Comparison of ENCODE assay signal across 11 cellular contexts in the genomic region with DNA sequence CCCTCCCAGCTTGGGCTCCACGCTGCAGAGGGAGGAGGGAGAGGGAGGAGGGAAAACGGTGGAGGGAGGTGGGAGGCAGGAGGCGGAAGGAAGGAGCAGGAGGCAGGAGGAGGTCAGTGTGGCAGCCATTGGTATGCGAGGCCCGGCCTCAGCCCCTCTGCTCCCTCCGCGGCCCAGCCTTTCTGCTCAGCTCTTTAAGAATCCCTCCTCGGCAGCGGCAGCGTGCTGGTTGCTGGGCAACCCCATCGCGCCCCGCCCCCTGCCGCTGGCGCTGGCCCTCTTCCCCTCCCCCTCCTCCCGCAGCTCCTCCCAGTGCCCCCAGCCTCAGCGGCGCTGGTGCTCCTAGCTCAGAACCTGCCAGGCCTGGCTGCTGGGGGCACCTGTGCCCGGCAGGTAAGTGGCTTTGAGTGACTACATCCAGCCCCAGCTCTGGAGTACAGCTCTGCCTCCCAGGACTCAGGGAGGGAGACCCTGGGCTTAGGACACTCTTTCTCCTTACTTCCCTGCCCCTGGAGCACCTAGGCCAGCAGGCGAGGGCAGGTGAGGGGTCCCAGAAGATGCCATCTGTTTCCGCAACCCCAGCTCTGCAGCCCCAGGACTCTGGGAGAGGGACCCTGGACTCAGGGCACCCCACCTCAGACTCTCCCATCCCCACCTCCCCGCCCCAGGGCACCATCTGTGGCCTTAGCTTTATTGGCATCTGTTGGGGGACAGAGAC. TPM values are rescaled to one million over a fixed set of nuclear protein-coding genes. Genes with fewer than 3 reads are reported as not detected.
DNase-seq lines count a peak whose midpoint lies in the region; ATAC-seq and TF ChIP-seq lines count a peak whose summit lies in the region.
"Had no signal": no experiment of that assay in that cellular context is flagged by ENCODE, and none has a peak within 500 bp of the region (broad histone marks: within the 10 kb centered on the region; RNA-seq: fewer than 3 reads in every experiment).

No MANE protein-coding gene starts in this region.

- H3K27ac ChIP-seq in BLaER1 (peak overlapping the region; percentile 49; the same call in 1 of the 2 replicates), HEK293 (ENCODE audit: extremely low read depth, low read depth, low read length) (no peak overlapping the region), iPS DF 6.9 (ENCODE audit: low read length) (no peak overlapping the region), stomach (no peak overlapping the region)
- H3K27ac ChIP-seq: suprapubic skin had no signal

- DNase-seq in NT2/D1 (ENCODE audit: low read depth, low spot score) (peak; percentile 90), iPS DF 6.9 (ENCODE audit: low read depth, low spot score) (peak; percentile 52), NCI-H2081 treated with DMSO at 0.1 percent for 48 hours (lab: John Stamatoyannopoulos, UW) (no peak), AG08396 (ENCODE audit: low spot score) (no peak), stomach (no peak)
- DNase-seq: activated T-cell treated with anti-CD3 and anti-CD28 coated beads, Interleukin-2, amount 50 U/mL, for 48 hours; Right ventricle myocardium superior had no signal

- H3K9me3 ChIP-seq in BLaER1 (no peaks in the 10 kb centered on the region), HEK293 (ENCODE audit: control insufficient read depth, insufficient read depth, low read depth, low read length) (no peaks in the 10 kb centered on the region), NT2/D1 (ENCODE audit: insufficient read depth, low read length) (no peaks in the 10 kb centered on the region), iPS DF 6.9 (ENCODE audit: control insufficient read depth, insufficient read depth, low read length) (no peaks in the 10 kb centered on the region), stomach (no peaks in the 10 kb centered on the region)
- H3K9me3 ChIP-seq: suprapubic skin had no signal

- peaks cover 5% of the 10 kb centered on the region; the same call in 1 of the 2 replicates for H3K27me3 ChIP-seq in BLaER1
- H3K27me3 ChIP-seq in NT2/D1 (ENCODE audit: insufficient read depth, insufficient read length), result peaks cover 28% of the 10 kb centered on the region
- H3K27me3 ChIP-seq in iPS DF 6.9 (ENCODE audit: control insufficient read depth, insufficient read depth, low read length), result peaks cover 12% of the 10 kb centered on the region; the same call in 1 of the 2 replicates
- H3K27me3 ChIP-seq in stomach, result peaks cover 0 to 36% (median 12%) of the 10 kb centered on the region in 3 donors

- no peak for ATAC-seq in GM21529 (IDR thresholded peaks at IDR 0.05; ENCODE audit: unreplicated experiment)

- TF ChIP-seq CTCF in HEK293 (tag by site-specific recombination; IDR thresholded peaks at IDR 0.05), result no peak
- TF ChIP-seq CTCF in stomach (IDR thresholded peaks at IDR 0.05), result no peak

- H3K36me3 ChIP-seq in BLaER1, result no peaks in the 10 kb centered on the region
- no peaks in the 10 kb centered on the region for H3K36me3 ChIP-seq in HEK293 (ENCODE audit: control insufficient read depth in 2 of 2, insufficient read depth in 1 of 2, low read length in 2 of 2)
- H3K36me3 ChIP-seq in NT2/D1 (ENCODE audit: insufficient read depth, insufficient read length, low read length), result no peaks in the 10 kb centered on the region
- no peaks in the 10 kb centered on the region for H3K36me3 ChIP-seq in iPS DF 6.9 (ENCODE audit: control insufficient read depth, insufficient read depth, low read length)
- H3K36me3 ChIP-seq in stomach, result no peaks in the 10 kb centered on the region
- H3K36me3 ChIP-seq: suprapubic skin had no signal

- CTCF ChIA-PET in HEK293 (lab: Yijun Ruan, JAX), result interaction anchor here (0.7 kb wide), 1 partner anchor 57 kb away, joined by 3 read pairs; no protein-coding TSS in a partner anchor

- TF ChIP-seq POLR2A in stomach (IDR thresholded peaks at IDR 0.05), result no peak

- POLR2A ChIA-PET in HEK293 (lab: Yijun Ruan, JAX), result no interaction called here

- H4K20me1 ChIP-seq in BLaER1, result peaks cover 66% of the 10 kb centered on the region

- H3K4me2 ChIP-seq in BLaER1, result peak overlapping the region; percentile 97

- H3K4me3 ChIP-seq in BLaER1 (peak overlapping the region; percentile 55), HEK293 (ENCODE audit: low read depth, low read length) (no peak overlapping the region), NT2/D1 (ENCODE audit: insufficient read length, low read depth) (no peak overlapping the region), iPS DF 6.9 (ENCODE audit: low read length) (no peak overlapping the region), stomach (peak overlapping the region in 2 of 4 donors; percentile 4 to 9)
- H3K4me3 ChIP-seq: suprapubic skin had no signal

- no peak overlapping the region for H3K9ac ChIP-seq in BLaER1
- peak overlapping the region; percentile 76 for H3K9ac ChIP-seq in NT2/D1 (ENCODE audit: insufficient read length, low read depth)

- intact Hi-C loops in stomach (cut with DNase I; ENCODE audit: low total_unique reads), result no loop called here

- TF ChIP-seq EP300 in stomach (IDR thresholded peaks at IDR 0.05), result no peak

- H3K4me1 ChIP-seq in BLaER1, result peaks cover 96% of the 10 kb centered on the region
- H3K4me1 ChIP-seq in HEK293 (ENCODE audit: control insufficient read depth, insufficient read depth, low read length), result no peaks in the 10 kb centered on the region
- H3K4me1 ChIP-seq in NT2/D1 (ENCODE audit: insufficient read depth, insufficient read length), result peaks cover 36% of the 10 kb centered on the region
- peaks cover 22% of the 10 kb centered on the region for H3K4me1 ChIP-seq in iPS DF 6.9 (ENCODE audit: control insufficient read depth, insufficient read depth, low read length)
- H3K4me1 ChIP-seq in stomach, result peaks cover 4 to 16% (median 11%) of the 10 kb centered on the region in 4 donors

- no CpG with 5 or more reads among the region's 22 CpGs for WGBS in iPS DF 6.9 (ENCODE audit: insufficient coverage, insufficient read length)
- 14 to 72% (median 18%) methylated on average over 5 to 22 of the region's 22 CpGs for WGBS in stomach, 5 donors

TF ChIP-seq in HEK293, 187 proteins besides CTCF, POLR2A, EP300 and RAD21 (continues in another document):
- TF ChIP-seq KLF9 (tag by site-specific recombination; IDR thresholded peaks at IDR 0.05; ENCODE audit: low read depth), result peak; percentile 48; the same call in 1 of the 2 replicates
- TF ChIP-seq TRIM28 (IDR thresholded peaks at IDR 0.05; ENCODE audit: borderline replicate concordance, low read length), result no peak
- TF ChIP-seq REPIN1 (tag by site-specific recombination; IDR thresholded peaks at IDR 0.05; ENCODE audit: low read depth), result no peak
- TF ChIP-seq FEZF1 (tag by site-specific recombination; IDR thresholded peaks at IDR 0.05), result no peak
- TF ChIP-seq, protein P1, sequence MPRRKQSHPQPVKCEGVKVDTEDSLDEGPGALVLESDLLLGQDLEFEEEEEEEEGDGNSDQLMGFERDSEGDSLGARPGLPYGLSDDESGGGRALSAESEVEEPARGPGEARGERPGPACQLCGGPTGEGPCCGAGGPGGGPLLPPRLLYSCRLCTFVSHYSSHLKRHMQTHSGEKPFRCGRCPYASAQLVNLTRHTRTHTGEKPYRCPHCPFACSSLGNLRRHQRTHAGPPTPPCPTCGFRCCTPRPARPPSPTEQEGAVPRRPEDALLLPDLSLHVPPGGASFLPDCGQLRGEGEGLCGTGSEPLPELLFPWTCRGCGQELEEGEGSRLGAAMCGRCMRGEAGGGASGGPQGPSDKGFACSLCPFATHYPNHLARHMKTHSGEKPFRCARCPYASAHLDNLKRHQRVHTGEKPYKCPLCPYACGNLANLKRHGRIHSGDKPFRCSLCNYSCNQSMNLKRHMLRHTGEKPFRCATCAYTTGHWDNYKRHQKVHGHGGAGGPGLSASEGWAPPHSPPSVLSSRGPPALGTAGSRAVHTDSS (tag by site-specific recombination; IDR thresholded peaks at IDR 0.05), result no peak
- no peak for TF ChIP-seq ZNF354C (tag by site-specific recombination; IDR thresholded peaks at IDR 0.05; ENCODE audit: borderline replicate concordance, low read depth)
- 0 out of 2 replicates have a peak, but pooled peaks have one; percentile 28 for TF ChIP-seq SP3 (tag by site-specific recombination; IDR thresholded peaks at IDR 0.05)
- TF ChIP-seq ZNF37A (tag by site-specific recombination; IDR thresholded peaks at IDR 0.05), result no peak
- peak; percentile 20; the same call in 1 of the 2 replicates for TF ChIP-seq PATZ1 (tag by site-specific recombination; IDR thresholded peaks at IDR 0.05)
- peak; percentile 7; the same call in 1 of the 2 replicates for TF ChIP-seq GLIS2 (tag by site-specific recombination; IDR thresholded peaks at IDR 0.05)
- TF ChIP-seq ZNF555 (tag by site-specific recombination; conservative IDR thresholded peaks at IDR 0.05), result no peak
- TF ChIP-seq ZNF664 (tag by site-specific recombination; IDR thresholded peaks at IDR 0.05), result no peak

RNA-seq across cellular contexts. Expression of gene FLRT1, which starts 7.2 kb away (rescaled TPM):
- 1 to 10 TPM in 1 of 5 donors, under 1 TPM in 1, not detected in 3; 0.73 to 1.3 TPM for total RNA-seq in stomach
- polyA plus RNA-seq in stomach, result under 1 TPM in 2 of 3 donors, not detected in 1; 0.12 to 0.28 TPM
- total RNA-seq: suprapubic skin had no signal

RNA-seq across cellular contexts. Expression of gene OTUB1, which starts 42.3 kb away (rescaled TPM):
- total RNA-seq in stomach, result 100 to 1,000 TPM in 1 of 5 donors, 10 to 100 TPM in 4; 33.6 to 161 (median 40.3) TPM
- polyA plus RNA-seq in stomach, result 10 to 100 TPM; 62.3 to 74.2 (median 64.8) TPM

RNA-seq across cellular contexts. Expression of gene COX8A, which starts 54.1 kb away (rescaled TPM):
- 1,000 to 10,000 TPM in 1 of 5 donors, 100 to 1,000 TPM in 4; 107 to 1,004 (median 523) TPM for total RNA-seq in stomach
- polyA plus RNA-seq in stomach, result 1,000 to 10,000 TPM in 2 of 3 donors, 100 to 1,000 TPM in 1; 910 to 1,045 (median 1,001) TPM

Comparison
In these comparisons a context has a peak if more than half of its experiments do, and no peak if none do; other contexts are left out.
1. DNase-seq: peak in NT2/D1 (single experiment) and iPS DF 6.9 (single experiment); none in NCI-H2081 treated with DMSO at 0.1 percent for 48 hours (single experiment), AG08396 (single experiment) and stomach (single experiment).